9 cellular contexts compared by ENCODE assay signal in genomic region chr1:228274452-228275153, GRCh38.
A peak's percentile ranks its signal among the peaks of the same experiment; 100 is the strongest.
DNase-seq lines count a peak whose midpoint lies in the region; ATAC-seq lines count a peak whose summit lies in the region.
"Had no signal": no experiment of that assay in that cellular context is flagged by ENCODE, and none has a peak within 500 bp of the region (broad histone marks: within the 10 kb centered on the region; RNA-seq: fewer than 3 reads in every experiment).

No MANE protein-coding gene starts in this region.

- no peak for ATAC-seq in stimulated activated effector memory CD8-positive, alpha-beta T cell treated with anti-CD3 and anti-CD28 coated beads, Interleukin-12 subunit alpha, Interleukin-12 subunit beta, amount 100 ng/mL, for 72 hours
- no peak for ATAC-seq in HG03457 (IDR thresholded peaks at IDR 0.05; ENCODE audit: unreplicated experiment)

- no peaks in the 10 kb centered on the region for H3K36me3 Mint-ChIP-seq in activated CD4-positive, alpha-beta memory T cell treated with anti-CD3 and anti-CD28 coated beads for 36 hours
- H3K36me3 Mint-ChIP-seq in stimulated activated effector memory CD8-positive, alpha-beta T cell treated with anti-CD3 and anti-CD28 coated beads, Interleukin-12 subunit alpha, Interleukin-12 subunit beta, amount 100 ng/mL, for 72 hours: no peaks in the 10 kb centered on the region

- POLR2A ChIA-PET in activated CD4-positive, alpha-beta memory T cell treated with anti-CD3 and anti-CD28 coated beads for 36 hours (lab: Charles Lee): no interaction called here

- intact Hi-C loops in activated CD4-positive, alpha-beta memory T cell treated with anti-CD3 and anti-CD28 coated beads for 36 hours (cut with micrococcal nuclease): loop anchor here (5.0 kb wide), 2 partner anchors 142 to 183 kb away; a partner anchor contains a TSS

- H3K4me3 Mint-ChIP-seq in activated CD4-positive, alpha-beta memory T cell treated with anti-CD3 and anti-CD28 coated beads for 36 hours: peak overlapping the region; percentile 70
- peak overlapping the region; percentile 77 for H3K4me3 Mint-ChIP-seq in stimulated activated effector memory CD8-positive, alpha-beta T cell treated with anti-CD3 and anti-CD28 coated beads, Interleukin-12 subunit alpha, Interleukin-12 subunit beta, amount 100 ng/mL, for 72 hours

- DNase-seq in activated CD8-positive, alpha-beta memory T cell treated with anti-CD3 and anti-CD28 coated beads for 24 hours: peak; percentile 54
- DNase-seq in activated CD8-positive, alpha-beta memory T cell treated with anti-CD3 and anti-CD28 coated beads, Interleukin-2, amount 50 U/mL, for 48 hours: no peak
- DNase-seq in activated CD4-positive, alpha-beta memory T cell treated with anti-CD3 and anti-CD28 coated beads for 36 hours: no peak
- DNase-seq in iPS-NIHi7 (ENCODE audit: extremely low spot score): peak; percentile 13
- no peak for DNase-seq in stimulated activated effector memory CD8-positive, alpha-beta T cell treated with anti-CD3 and anti-CD28 coated beads, Interleukin-12 subunit alpha, Interleukin-12 subunit beta, amount 100 ng/mL, for 72 hours (ENCODE audit: low spot score in 2 of 2)
- DNase-seq in SHP77 treated with DMSO at 0.1 percent for 48 hours (lab: John Stamatoyannopoulos, UW): no peak
- no peak for DNase-seq in NCI-H510A treated with DMSO at 0.1 percent for 48 hours (lab: John Stamatoyannopoulos, UW)
- DNase-seq: stimulated activated CD4-positive, alpha-beta T cell treated with anti-CD3 and anti-CD28 coated beads, Interleukin-4, amount 100 ng/mL, for 1 hour had no signal

- H3K4me1 Mint-ChIP-seq in activated CD4-positive, alpha-beta memory T cell treated with anti-CD3 and anti-CD28 coated beads for 36 hours (ENCODE audit: low read depth): peaks cover 10% of the 10 kb centered on the region
- peaks cover 19% of the 10 kb centered on the region for H3K4me1 Mint-ChIP-seq in stimulated activated effector memory CD8-positive, alpha-beta T cell treated with anti-CD3 and anti-CD28 coated beads, Interleukin-12 subunit alpha, Interleukin-12 subunit beta, amount 100 ng/mL, for 72 hours

- H3K27me3 Mint-ChIP-seq in activated CD4-positive, alpha-beta memory T cell treated with anti-CD3 and anti-CD28 coated beads for 36 hours: no peaks in the 10 kb centered on the region

- CTCF ChIA-PET in activated CD4-positive, alpha-beta memory T cell treated with anti-CD3 and anti-CD28 coated beads for 36 hours (lab: Charles Lee): interaction anchor here (1.3 to 2.0 kb wide), 2 partner anchors 61 to 108 kb away, joined by 5 to 6 read pairs; no protein-coding TSS in a partner anchor

- no peaks in the 10 kb centered on the region for H3K9me3 Mint-ChIP-seq in activated CD4-positive, alpha-beta memory T cell treated with anti-CD3 and anti-CD28 coated beads for 36 hours
- no peaks in the 10 kb centered on the region for H3K9me3 Mint-ChIP-seq in stimulated activated effector memory CD8-positive, alpha-beta T cell treated with anti-CD3 and anti-CD28 coated beads, Interleukin-12 subunit alpha, Interleukin-12 subunit beta, amount 100 ng/mL, for 72 hours

- no peak overlapping the region for H3K27ac Mint-ChIP-seq in activated CD4-positive, alpha-beta memory T cell treated with anti-CD3 and anti-CD28 coated beads for 36 hours
- peak overlapping the region; percentile 69 for H3K27ac Mint-ChIP-seq in stimulated activated effector memory CD8-positive, alpha-beta T cell treated with anti-CD3 and anti-CD28 coated beads, Interleukin-12 subunit alpha, Interleukin-12 subunit beta, amount 100 ng/mL, for 72 hours

Comparison
In these comparisons a context has a peak if more than half of its experiments do, and no peak if none do; other contexts are left out.
1. DNase-seq: peak in activated CD8-positive, alpha-beta memory T cell treated with anti-CD3 and anti-CD28 coated beads for 24 hours (single experiment) and iPS-NIHi7 (single experiment); none in activated CD8-positive, alpha-beta memory T cell treated with anti-CD3 and anti-CD28 coated beads, Interleukin-2, amount 50 U/mL, for 48 hours (single experiment), activated CD4-positive, alpha-beta memory T cell treated with anti-CD3 and anti-CD28 coated beads for 36 hours (single experiment), stimulated activated effector memory CD8-positive, alpha-beta T cell treated with anti-CD3 and anti-CD28 coated beads, Interleukin-12 subunit alpha, Interleukin-12 subunit beta, amount 100 ng/mL, for 72 hours (0 of 2), SHP77 treated with DMSO at 0.1 percent for 48 hours (single experiment) and NCI-H510A treated with DMSO at 0.1 percent for 48 hours (single experiment).